Comparison of ENCODE assay signal across 8 cellular contexts in genomic region chr10:97016728-97017473, GRCh38.
DNase-seq lines count a peak whose midpoint lies in the region; ATAC-seq, FAIRE-seq and TF ChIP-seq lines count a peak whose summit lies in the region.

No MANE protein-coding gene starts in this region.

- H3K27ac ChIP-seq in H1 (ENCODE audit: low read depth, low read length), result no peak overlapping the region
- no peak overlapping the region for H3K27ac ChIP-seq in PC-9

- H3K23ac ChIP-seq in H1 (ENCODE audit: insufficient read length), result no peak overlapping the region

- DNase-seq in GM12865 (ENCODE audit: low read depth) (peak; percentile 84), H1 (ENCODE audit: low read depth in 1 of 2, low spot score in 2 of 2) (no peak), amniotic stem cell (lab: John Stamatoyannopoulos, UW) (no peak), PC-9 (no peak), HTR-8/SVneo (ENCODE audit: insufficient read length, low spot score) (no peak), cerebellar nuclear complex (lab: John Stamatoyannopoulos, UW) (no peak)

- H3K4me3 ChIP-seq in GM12865 (ENCODE audit: low read depth, low read length), result peak overlapping the region; percentile 7; the same call in 1 of the 2 replicates
- H3K4me3 ChIP-seq in H1 (ENCODE audit: extremely low read depth in 1 of 4, insufficient read depth in 2 of 4, low read depth in 3 of 4, low read length in 4 of 4), result no peak overlapping the region
- H3K4me3 ChIP-seq in PC-9, result no peak overlapping the region

- no peak for TF ChIP-seq EP300 in H1 (IDR thresholded peaks at IDR 0.05; ENCODE audit: borderline replicate concordance in 1 of 2, low read depth in 2 of 2, low read length in 2 of 2)

- peak overlapping the region; percentile 38; the same call in 1 of the 2 replicates for H4K8ac ChIP-seq in H1 (ENCODE audit: extremely low read depth, insufficient read depth, low read length)

- H3K56ac ChIP-seq in H1 (replicated peaks; ENCODE audit: insufficient read length, low read depth, low read length), result no peak overlapping the region

- 90% methylated on average over 15 of the region's 15 CpGs; no CpG with 5 or more reads in 1 of the 2 experiments for WGBS in H1 (ENCODE audit: extremely low coverage in 1 of 2, insufficient coverage in 1 of 2, insufficient read length in 1 of 2, insufficient replicate concordance in 2 of 2, low coverage in 1 of 2, low lambda C conversion rate in 2 of 2, missing lambda C conversion rate in 1 of 2), 2 experiments

- H3K18ac ChIP-seq in H1 (ENCODE audit: extremely low read depth, low read length), result no peak overlapping the region

- peaks cover 0 to 9% (median 4%) of the 10 kb centered on the region in 4 experiments; a peak in 4 of 7 replicates for H3K4me1 ChIP-seq in H1 (replicated peaks in 1 of 4; ENCODE audit: control insufficient read depth in 3 of 4, insufficient read depth in 4 of 4, low read length in 3 of 4)
- H3K4me1 ChIP-seq in PC-9 (replicated peaks; ENCODE audit: insufficient read depth), result no peaks in the 10 kb centered on the region

- no peak overlapping the region for H3K9ac ChIP-seq in H1 (replicated peaks in 1 of 4; ENCODE audit: extremely low read depth in 1 of 4, low read depth in 3 of 4, low read length in 3 of 4)

- no peak overlapping the region for H4K91ac ChIP-seq in H1 (replicated peaks; ENCODE audit: insufficient read length, low read length)

- H2BK120ac ChIP-seq in H1 (replicated peaks; ENCODE audit: low read depth, low read length), result no peak overlapping the region

- H3K4me2 ChIP-seq in H1 (ENCODE audit: insufficient read depth in 1 of 2, low read depth in 2 of 2, low read length in 2 of 2) (no peak overlapping the region), PC-9 (no peak overlapping the region)

- no peak overlapping the region for H3K14ac ChIP-seq in H1 (ENCODE audit: insufficient read length)

- POLR2A ChIA-PET in H1 (lab: Charles Lee; ENCODE audit: partially characterized antibody), result no interaction called here
- POLR2A ChIA-PET in PC-9 (lab: Charles Lee; ENCODE audit: unreplicated experiment), result interaction anchor here (0.6 kb wide), 1 partner anchor 16 kb away, joined by 5 read pairs; no protein-coding TSS in a partner anchor

- no peak overlapping the region for H2AFZ ChIP-seq in H1 (ENCODE audit: low read length)
- H2AFZ ChIP-seq in PC-9, result no peak overlapping the region

- H2BK5ac ChIP-seq in H1 (ENCODE audit: low read depth, low read length), result no peak overlapping the region

- no peaks in the 10 kb centered on the region for H4K20me1 ChIP-seq in H1 (replicated peaks in 1 of 2; ENCODE audit: control insufficient read depth in 1 of 2, insufficient read depth in 2 of 2, low read length in 2 of 2)
- no peaks in the 10 kb centered on the region for H4K20me1 ChIP-seq in PC-9 (ENCODE audit: insufficient read depth)

- H3K79me2 ChIP-seq in H1 (ENCODE audit: control insufficient read depth in 1 of 2, insufficient read depth in 2 of 2, low read length in 2 of 2) (no peaks in the 10 kb centered on the region), PC-9 (ENCODE audit: low read depth) (no peaks in the 10 kb centered on the region)

- no peaks in the 10 kb centered on the region for H3K9me2 ChIP-seq in PC-9 (ENCODE audit: insufficient read depth)

- H3F3A ChIP-seq in PC-9 (ENCODE audit: insufficient read depth, low read depth), result no peaks in the 10 kb centered on the region

- no peak for TF ChIP-seq POLR2A in H1 (IDR thresholded peaks at IDR 0.05; ENCODE audit: control extremely low read depth in 1 of 2, low read depth in 2 of 2, low read length in 2 of 2)

- H3K23me2 ChIP-seq in H1 (ENCODE audit: low read depth, low read length), result no peaks in the 10 kb centered on the region

- intact Hi-C loops in PC-9 (cut with micrococcal nuclease; ENCODE audit: unreplicated experiment), result no loop called here

- no peak overlapping the region for H2AK5ac ChIP-seq in H1 (ENCODE audit: low read depth, low read length)

- ATAC-seq in GM19467 (IDR thresholded peaks at IDR 0.05; ENCODE audit: unreplicated experiment) (peak; percentile 79), HG03432 (IDR thresholded peaks at IDR 0.05; ENCODE audit: unreplicated experiment) (peak; percentile 76)

- H3K9me3 ChIP-seq in H1 (ENCODE audit: insufficient read depth in 2 of 2, low read depth in 1 of 2, low read length in 1 of 2) (no peaks in the 10 kb centered on the region), PC-9 (ENCODE audit: insufficient read depth, low read depth) (no peaks in the 10 kb centered on the region)

- H3K79me1 ChIP-seq in H1 (ENCODE audit: low read depth, low read length), result no peaks in the 10 kb centered on the region; the same call in 1 of the 2 replicates

- H2BK20ac ChIP-seq in H1 (ENCODE audit: low read length), result no peak overlapping the region

- FAIRE-seq in H1 (lab: Jason Lieb, UNC) (no peak), HTR-8/SVneo (lab: Jason Lieb, UNC) (no peak)

- no peak overlapping the region for H3K4ac ChIP-seq in H1 (replicated peaks; ENCODE audit: insufficient read length, low read depth, low read length)

- H3K27me3 ChIP-seq in H1 (replicated peaks in 1 of 4; ENCODE audit: control insufficient read depth in 3 of 4, extremely low read depth in 1 of 4, insufficient read depth in 3 of 4, low read length in 3 of 4) (no peaks in the 10 kb centered on the region), PC-9 (ENCODE audit: insufficient read depth, low read depth) (no peaks in the 10 kb centered on the region)

- CTCF ChIA-PET in H1 (lab: Charles Lee; ENCODE audit: partially characterized antibody), result interaction anchor here (0.6 to 1.9 kb wide), 8 partner anchors 9 to 1221 kb away, joined by 3 to 12 read pairs (median 3); no protein-coding TSS in a partner anchor
- CTCF ChIA-PET in PC-9 (lab: Charles Lee), result no interaction called here

- H4K5ac ChIP-seq in H1 (ENCODE audit: insufficient read length, low read depth, low read length), result no peak overlapping the region

- no peak overlapping the region for H2BK15ac ChIP-seq in H1 (ENCODE audit: low read length)

- TF ChIP-seq RAD21 in H1 (IDR thresholded peaks at IDR 0.05 in 1 of 2, conservative IDR thresholded peaks at IDR 0.05 in 1 of 2; ENCODE audit: low read depth in 2 of 2, low read length in 2 of 2), result no peak

- no peak overlapping the region for H2BK12ac ChIP-seq in H1 (ENCODE audit: low read depth, low read length)

- TF ChIP-seq CTCF in GM12865 (IDR thresholded peaks at IDR 0.05; ENCODE audit: insufficient read depth, low read depth, low read length, missing control alignments) (no peak), H1 (IDR thresholded peaks at IDR 0.05; ENCODE audit: control extremely low read depth in 1 of 3, insufficient read depth in 1 of 3, low read depth in 1 of 3, low read length in 3 of 3) (no peak), PC-9 (conservative IDR thresholded peaks at IDR 0.05) (no peak)

- H3K36me3 ChIP-seq in H1 (ENCODE audit: control insufficient read depth in 2 of 4, insufficient read depth in 4 of 4, low read length in 3 of 4) (no peaks in the 10 kb centered on the region), PC-9 (ENCODE audit: low read depth) (no peaks in the 10 kb centered on the region)

- no TSS peak for BruUV-seq in PC-9 (replicated peaks; lab: Mats Ljungman, UMichigan)

TF ChIP-seq in H1, 55 proteins besides CTCF, POLR2A, EP300 and RAD21:
- TF ChIP-seq BRCA1 (IDR thresholded peaks at IDR 0.05; ENCODE audit: low read depth, low read length), result no peak
- no peak for TF ChIP-seq GTF2F1 (IDR thresholded peaks at IDR 0.05; ENCODE audit: borderline replicate concordance, low read depth, low read length)
- no peak for TF ChIP-seq ZNF274 (IDR thresholded peaks at IDR 0.05; ENCODE audit: borderline replicate concordance, extremely low read depth, low read length)
- no peak for TF ChIP-seq E2F6 (IDR thresholded peaks at IDR 0.05)
- no peak for TF ChIP-seq NANOG (IDR thresholded peaks at IDR 0.05; ENCODE audit: insufficient read depth, low read depth, low read length, poor library complexity, severe bottlenecking)
- no peak for TF ChIP-seq TBP (IDR thresholded peaks at IDR 0.05; ENCODE audit: low read depth, low read length)
- no peak for TF ChIP-seq RFX5 (IDR thresholded peaks at IDR 0.05; ENCODE audit: borderline replicate concordance, low read depth, low read length)
- TF ChIP-seq EGR1 (IDR thresholded peaks at IDR 0.05; ENCODE audit: borderline replicate concordance, low read depth, low read length), result no peak
- TF ChIP-seq HDAC2 (IDR thresholded peaks at IDR 0.05; ENCODE audit: borderline replicate concordance in 1 of 2, low read depth in 2 of 2, low read length in 2 of 2), result no peak
- TF ChIP-seq NRF1 (IDR thresholded peaks at IDR 0.05; ENCODE audit: low read depth, low read length), result no peak
